In the genomic region with DNA sequence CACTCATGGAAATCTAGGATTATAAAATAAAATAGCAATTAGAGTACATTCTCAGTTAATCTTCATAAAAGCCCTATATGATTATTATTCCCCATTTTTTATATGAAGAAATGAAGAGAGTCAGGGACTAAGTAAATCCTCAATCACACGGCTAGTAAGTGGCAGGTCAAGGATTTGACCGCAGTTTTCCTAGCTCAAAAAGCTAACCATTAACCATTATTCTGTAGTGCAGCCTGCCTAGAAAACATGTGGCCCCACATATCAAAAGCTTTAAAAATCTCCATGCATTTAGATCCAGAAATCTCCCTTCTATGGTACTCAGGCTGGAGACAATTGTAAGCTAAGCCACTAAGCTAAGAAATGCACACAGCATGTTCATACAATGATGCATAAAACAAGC, we compare ENCODE assay signal across 28 cellular contexts.
"Had no signal": no experiment of that assay in that cellular context is flagged by ENCODE, and none has a peak within 500 bp of the region (broad histone marks: within the 10 kb centered on the region; RNA-seq: fewer than 3 reads in every experiment).

No MANE protein-coding gene starts in this region.

- ATAC-seq: naive thymus-derived CD4-positive, alpha-beta T cell; natural killer cell; pancreas; right cardiac atrium; sciatic nerve; stimulated activated effector memory CD8-positive, alpha-beta T cell treated with anti-CD3 and anti-CD28 coated beads, Interleukin-12 subunit alpha, Interleukin-12 subunit beta, amount 100 ng/mL, for 72 hours; stimulated activated naive B cell treated with anti-CD40 and anti-IgM and Interleukin-4, amounts not matched to agents 10 μg/mL and 1 μg/mL and 100 μg/mL, for 72 hours had no signal

- H3K27me3 ChIP-seq: neutrophil, pancreas, spleen, stomach, thyroid gland, tibial nerve, upper lobe of left lung, vagina had no signal

- H3K4me1 ChIP-seq: pancreas, prostate gland, spleen, stomach, thyroid gland, upper lobe of left lung, vagina had no signal

- H3K9me3 Mint-ChIP-seq: natural killer cell; nephron; stimulated activated effector memory CD8-positive, alpha-beta T cell treated with anti-CD3 and anti-CD28 coated beads, Interleukin-12 subunit alpha, Interleukin-12 subunit beta, amount 100 ng/mL, for 72 hours; stimulated activated naive CD8-positive, alpha-beta T cell treated with anti-CD3 and anti-CD28 coated beads, Interleukin-15, Interleukin-2, amounts not matched to agents 100 ng/mL and 50 ng/mL, for 24 hours had no signal

- H3K4me3 Mint-ChIP-seq: naive thymus-derived CD4-positive, alpha-beta T cell; natural killer cell; nephron; stimulated activated effector memory CD8-positive, alpha-beta T cell treated with anti-CD3 and anti-CD28 coated beads, Interleukin-12 subunit alpha, Interleukin-12 subunit beta, amount 100 ng/mL, for 72 hours; stimulated activated naive B cell treated with anti-CD40 and anti-IgM and Interleukin-4, amounts not matched to agents 10 μg/mL and 1 μg/mL and 100 μg/mL, for 72 hours; stimulated activated naive CD8-positive, alpha-beta T cell treated with anti-CD3 and anti-CD28 coated beads, Interleukin-15, Interleukin-2, amounts not matched to agents 100 ng/mL and 50 ng/mL, for 24 hours had no signal

- H3K36me3 ChIP-seq: neutrophil, pancreas, prostate gland, spleen, stomach, thoracic aorta, thyroid gland, upper lobe of left lung, vagina had no signal

- H3K9me3 ChIP-seq: neutrophil, pancreas, prostate gland, spleen, stomach, thoracic aorta, thyroid gland, tibial nerve, upper lobe of left lung, vagina had no signal

- H3K4me1 Mint-ChIP-seq: naive thymus-derived CD4-positive, alpha-beta T cell; nephron; stimulated activated effector memory CD8-positive, alpha-beta T cell treated with anti-CD3 and anti-CD28 coated beads, Interleukin-12 subunit alpha, Interleukin-12 subunit beta, amount 100 ng/mL, for 72 hours had no signal

- FAIRE-seq: pancreas, urothelium cell line had no signal

- DNase-seq: naive thymus-derived CD4-positive, alpha-beta T cell; natural killer cell; nucleus accumbens; pancreas; right cardiac atrium; spleen; stimulated activated CD4-positive, alpha-beta T cell treated with anti-CD3 and anti-CD28 coated beads, Interleukin-12 subunit alpha, Interleukin-12 subunit beta, amount 100 ng/mL, for 4 hours; stimulated activated CD4-positive, alpha-beta T cell treated with anti-CD3 and anti-CD28 coated beads, Interleukin-2, amount 100 ng/mL, for 24 hours; stimulated activated CD4-positive, alpha-beta T cell treated with anti-CD3 and anti-CD28 coated beads, Interleukin-2, amount 100 ng/mL, for 48 hours; stimulated activated CD4-positive, alpha-beta T cell treated with anti-CD3 and anti-CD28 coated beads, Interleukin-4, amount 100 ng/mL, for 24 hours; stimulated activated naive B cell treated with anti-CD40 and anti-IgM and Interleukin-4, amounts not matched to agents 10 μg/mL and 1 μg/mL and 100 μg/mL, for 72 hours; stimulated activated naive CD4-positive, alpha-beta T cell treated with Interleukin-2 at 50 U/mL for 16 hours; stomach; thyroid gland; trophoblast cell; upper lobe of left lung had no signal

- H3K27ac Mint-ChIP-seq: naive thymus-derived CD4-positive, alpha-beta T cell; natural killer cell; stimulated activated effector memory CD8-positive, alpha-beta T cell treated with anti-CD3 and anti-CD28 coated beads, Interleukin-12 subunit alpha, Interleukin-12 subunit beta, amount 100 ng/mL, for 72 hours; stimulated activated naive B cell treated with anti-CD40 and anti-IgM and Interleukin-4, amounts not matched to agents 10 μg/mL and 1 μg/mL and 100 μg/mL, for 72 hours; stimulated activated naive CD8-positive, alpha-beta T cell treated with anti-CD3 and anti-CD28 coated beads, Interleukin-15, Interleukin-2, amounts not matched to agents 100 ng/mL and 50 ng/mL, for 24 hours had no signal

- H3K36me3 Mint-ChIP-seq: naive thymus-derived CD4-positive, alpha-beta T cell; natural killer cell; stimulated activated effector memory CD8-positive, alpha-beta T cell treated with anti-CD3 and anti-CD28 coated beads, Interleukin-12 subunit alpha, Interleukin-12 subunit beta, amount 100 ng/mL, for 72 hours had no signal

- H3K4me3 ChIP-seq: pancreas, prostate gland, skin epidermis, smooth muscle cell, spleen, stomach, thoracic aorta, thyroid gland, tibial nerve, upper lobe of left lung, vagina had no signal

- H3K27ac ChIP-seq: neutrophil, pancreas, prostate gland, skin epidermis, spleen, stomach, thoracic aorta, thyroid gland, tibial nerve, upper lobe of left lung, vagina had no signal
